34 cellular contexts compared by ENCODE assay signal in the genomic region with DNA sequence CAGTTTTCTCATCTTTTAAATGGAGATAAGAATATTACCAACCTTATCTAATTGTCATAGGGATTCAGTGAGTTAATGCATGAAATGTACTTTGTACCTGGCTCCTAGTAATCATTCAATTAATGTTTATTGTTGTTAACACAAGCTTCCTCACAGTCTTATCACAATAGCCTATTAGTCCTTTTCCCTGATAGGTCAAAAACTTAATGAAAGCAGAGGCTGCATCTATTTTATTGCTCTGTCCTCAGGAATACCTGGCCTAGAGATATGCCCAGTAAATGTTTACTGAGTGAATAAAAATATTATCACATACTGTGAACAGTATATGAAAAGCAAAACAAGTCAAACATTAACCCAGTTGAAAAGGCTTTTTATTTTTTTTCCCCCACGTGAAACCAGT.
"Had no signal": no experiment of that assay in that cellular context is flagged by ENCODE, and none has a peak within 500 bp of the region (broad histone marks: within the 10 kb centered on the region; RNA-seq: fewer than 3 reads in every experiment).

No MANE protein-coding gene starts in this region.

- H3K36me3 ChIP-seq: MG63 had no signal

- DNase-seq: Karpas-422, Kasumi-1, MG63, MM.1S, MV-4-11, NCI-H1048, NCI-H1092, NCI-H1092 treated with DMSO at 0.1 percent for 48 hours, NCI-H1105, NCI-H1105 treated with DMSO at 0.1 percent for 48 hours, NCI-H1417, NCI-H1417 treated with DMSO at 0.1 percent for 48 hours, NCI-H1436, NCI-H1436 treated with DMSO at 0.1 percent for 48 hours, NCI-H146, NCI-H1694, NCI-H1694 treated with DMSO at 0.1 percent for 48 hours, NCI-H187, NCI-H187 treated with DMSO at 0.1 percent for 48 hours, NCI-H1930, NCI-H2029, NCI-H2029 treated with DMSO at 0.1 percent for 48 hours, NCI-H2081, NCI-H2081 treated with DMSO at 0.1 percent for 48 hours, NCI-H2107, NCI-H2171, NCI-H2171 treated with DMSO at 0.1 percent for 48 hours, NCI-H226, NCI-H345, NCI-H446 treated with DMSO at 0.1 percent for 48 hours, NCI-H510A, NCI-H510A treated with DMSO at 0.1 percent for 48 hours, NCI-H524 had no signal

- H3K27me3 ChIP-seq: MG63 had no signal

- H3K27ac ChIP-seq: KMS-11 had no signal

- H3K9me3 ChIP-seq: MG63 had no signal

- H3K4me3 ChIP-seq: MG63 had no signal
